ENCODE assay signal across 19 cellular contexts in the genomic region with DNA sequence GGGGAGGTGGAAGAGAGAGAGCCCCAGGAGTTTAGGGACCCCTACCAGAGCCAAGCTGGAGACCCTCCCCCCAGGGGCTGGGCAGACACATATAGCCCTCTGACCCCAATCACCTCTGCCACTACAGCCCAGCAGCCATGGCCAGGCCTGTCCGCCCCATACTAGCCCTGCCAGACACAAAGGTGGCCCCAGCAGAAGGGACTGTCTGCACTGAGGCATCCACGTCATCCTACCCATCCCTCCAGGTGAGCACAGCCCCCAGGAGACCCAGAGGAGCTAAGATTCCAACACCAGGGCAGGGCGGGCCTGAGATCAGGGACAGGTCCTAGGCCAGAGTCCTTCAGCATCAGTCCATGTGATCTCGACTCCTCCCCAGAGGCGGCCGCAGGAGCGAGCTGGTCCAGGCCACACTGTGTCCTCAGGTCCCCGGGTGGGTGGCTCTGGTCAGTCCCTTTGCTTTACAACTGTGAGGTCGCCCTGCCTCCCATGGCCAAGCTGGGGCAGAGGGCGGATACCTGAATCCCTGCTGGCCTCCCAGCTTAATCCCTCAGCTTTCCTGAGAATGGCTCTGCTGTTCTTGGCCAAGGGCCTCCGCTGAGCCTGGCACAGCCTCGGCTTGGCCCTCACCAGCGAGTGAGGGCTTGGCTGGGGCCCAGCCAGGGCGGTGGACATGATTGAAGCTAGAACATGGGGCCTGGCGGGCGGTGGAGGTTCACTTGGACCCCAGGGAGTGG. TPM values are rescaled to one million over a fixed set of nuclear protein-coding genes. Genes with fewer than 3 reads are reported as not detected.
A peak's percentile ranks its signal among the peaks of the same experiment; 100 is the strongest.
DNase-seq lines count a peak whose midpoint lies in the region; ATAC-seq, FAIRE-seq and TF ChIP-seq lines count a peak whose summit lies in the region.
"Had no signal": no experiment of that assay in that cellular context is flagged by ENCODE, and none has a peak within 500 bp of the region (broad histone marks: within the 10 kb centered on the region; RNA-seq: fewer than 3 reads in every experiment).

No MANE protein-coding gene starts in this region.

- intact Hi-C loops in left ventricle myocardium superior (cut with micrococcal nuclease) (no loop called here), sciatic nerve (cut with DNase I) (no loop called here), ovary (cut with DNase I) (no loop called here)

- no peak for TF ChIP-seq EP300 in ovary (IDR thresholded peaks at IDR 0.05)

- TF ChIP-seq POLR2A in H54 (IDR thresholded peaks at IDR 0.05; ENCODE audit: low read depth, low read length) (0 out of 2 replicates have a peak, but pooled peaks have one; percentile 16), ovary (IDR thresholded peaks at IDR 0.05) (no peak)

- H3K27ac Mint-ChIP-seq in T-helper 17 cell, result no peak overlapping the region
- H3K27ac Mint-ChIP-seq: activated naive CD8-positive, alpha-beta T cell treated with anti-CD3 and anti-CD28 coated beads, Interleukin-2, amount 10 ng/mL, durations not matched to agents 7 days and 5 days; IgD-negative memory B cell; memory B cell had no signal

- H3K4me3 ChIP-seq in ovary, result no peak overlapping the region

- ATAC-seq in left ventricle myocardium superior (peak; percentile 79), sciatic nerve (peak; percentile 48), T-helper 17 cell (no peak), GM19395 (IDR thresholded peaks at IDR 0.05; ENCODE audit: unreplicated experiment) (no peak), HG03457 (IDR thresholded peaks at IDR 0.05; ENCODE audit: unreplicated experiment) (no peak)
- ATAC-seq: Panc1 had no signal

- no peaks in the 10 kb centered on the region for H3K27me3 ChIP-seq in ovary
- H3K27me3 ChIP-seq: BE2C, dorsolateral prefrontal cortex had no signal

- peaks cover 19% of the 10 kb centered on the region for H3K27me3 Mint-ChIP-seq in T-helper 17 cell

- TF ChIP-seq CTCF in ovary (IDR thresholded peaks at IDR 0.05), result no peak

- H3K4me1 ChIP-seq in ovary (ENCODE audit: insufficient read depth), result no peaks in the 10 kb centered on the region
- H3K4me1 ChIP-seq: BE2C had no signal

- DNase-seq in H54 (ENCODE audit: insufficient read length, low spot score) (no peak), astrocyte of the hippocampus (ENCODE audit: low read depth, low spot score) (peak; percentile 91), left ventricle myocardium superior (peak; percentile 76), sciatic nerve (ENCODE audit: low spot score) (no peak), T-helper 17 cell (no peak), ovary (no peak)
- DNase-seq: activated naive CD8-positive, alpha-beta T cell treated with anti-CD3 and anti-CD28 coated beads, Interleukin-2, amount 10 ng/mL, durations not matched to agents 7 days and 5 days; activated T-cell treated with anti-CD3 and anti-CD28 coated beads for 4 hours; BE2C; NCI-H1436 treated with DMSO at 0.1 percent for 48 hours; NCI-H510A treated with DMSO at 0.1 percent for 48 hours; stimulated activated CD4-positive, alpha-beta T cell treated with anti-CD3 and anti-CD28 coated beads, Interleukin-15, amount 100 ng/mL, for 24 hours had no signal

- no peak for FAIRE-seq in H54 (lab: Jason Lieb, UNC)

- no peaks in the 10 kb centered on the region for H3K36me3 Mint-ChIP-seq in T-helper 17 cell (ENCODE audit: low read depth)
- H3K36me3 Mint-ChIP-seq: activated naive CD8-positive, alpha-beta T cell treated with anti-CD3 and anti-CD28 coated beads, Interleukin-2, amount 10 ng/mL, durations not matched to agents 7 days and 5 days; IgD-negative memory B cell; memory B cell had no signal

- H3K9me3 ChIP-seq in T-helper 17 cell (ENCODE audit: control insufficient read depth, low read length, poor library complexity, severe bottlenecking), result no peaks in the 10 kb centered on the region
- H3K9me3 ChIP-seq in ovary, result no peaks in the 10 kb centered on the region
- H3K9me3 ChIP-seq: BE2C had no signal

- no peaks in the 10 kb centered on the region for H3K36me3 ChIP-seq in ovary
- H3K36me3 ChIP-seq: BE2C had no signal

- no peak overlapping the region for H3K27ac ChIP-seq in ovary

- peaks cover 2% of the 10 kb centered on the region for H3K4me1 Mint-ChIP-seq in T-helper 17 cell
- H3K4me1 Mint-ChIP-seq: IgD-negative memory B cell had no signal

- H3K4me3 Mint-ChIP-seq in T-helper 17 cell, result no peak overlapping the region
- H3K4me3 Mint-ChIP-seq: activated naive CD8-positive, alpha-beta T cell treated with anti-CD3 and anti-CD28 coated beads, Interleukin-2, amount 10 ng/mL, durations not matched to agents 7 days and 5 days; memory B cell had no signal

- 76 to 89% (median 80%) methylated on average over 16 of the region's 16 CpGs for WGBS in ovary, 3 donors

RNA-seq across cellular contexts. Expression of gene ELN, which starts 14.3 kb away (rescaled TPM):
- 29.0 TPM for total RNA-seq in left ventricle myocardium superior
- 62.8 TPM for total RNA-seq in sciatic nerve
- not detected for total RNA-seq in T-helper 17 cell
- 10 to 100 TPM; 17.6 to 51.5 (median 39.1) TPM for total RNA-seq in ovary
- 10 to 100 TPM; 13.2 to 38.1 TPM for polyA plus RNA-seq in ovary
- total RNA-seq: activated naive CD8-positive, alpha-beta T cell treated with anti-CD3 and anti-CD28 coated beads, Interleukin-2, amount 10 ng/mL, durations not matched to agents 7 days and 5 days; T-helper 1 cell treated with Interleukin-12 subunit alpha and Interleukin-12 subunit beta and Interleukin-4 antibody, amounts not matched to agents 30 ng/mL and 1 ng/mL, for 36 hours had no signal
- polyA plus RNA-seq: IgD-negative memory B cell had no signal

Comparison
In these comparisons a context has a peak if more than half of its experiments do, and no peak if none do; other contexts are left out.
1. DNase-seq: peak in astrocyte of the hippocampus (single experiment) and left ventricle myocardium superior (single experiment); none in H54 (single experiment), sciatic nerve (single experiment), T-helper 17 cell (0 of 3) and ovary (0 of 5).
2. ATAC-seq: peak in left ventricle myocardium superior (single experiment) and sciatic nerve (single experiment); none in T-helper 17 cell (single experiment), GM19395 (single experiment) and HG03457 (single experiment).
3. RNA of gene ELN, which starts 14.3 kb away (total RNA-seq): 62.8 TPM in sciatic nerve (single experiment), 17.6 to 51.5 TPM in ovary and 29.0 TPM in left ventricle myocardium superior (single experiment); not detected in T-helper 17 cell; every median in the first group is over 10 times any median in the second.